18 cellular contexts compared by ENCODE assay signal in genomic region chr1:206048582-206048981, GRCh38. TPM values are rescaled to one million over a fixed set of nuclear protein-coding genes. Genes with fewer than 3 reads are reported as not detected.
DNase-seq lines count a peak whose midpoint lies in the region; ATAC-seq and TF ChIP-seq lines count a peak whose summit lies in the region.
"Had no signal": no experiment of that assay in that cellular context is flagged by ENCODE, and none has a peak within 500 bp of the region (broad histone marks: within the 10 kb centered on the region; RNA-seq: fewer than 3 reads in every experiment).

No MANE protein-coding gene starts in this region.

- intact Hi-C loops in Right ventricle myocardium superior (cut with DNase I): no loop called here
- intact Hi-C loops in Right ventricle myocardium inferior (cut with DNase I): no loop called here

- no peak overlapping the region for H3K4me3 ChIP-seq in upper lobe of left lung
- H3K4me3 ChIP-seq: smooth muscle cell, tibial artery had no signal

- no peak for TF ChIP-seq EP300 in upper lobe of left lung (IDR thresholded peaks at IDR 0.05)

- WGBS in upper lobe of left lung, 2 donors: 19 to 61% methylated on average over 6 of the region's 6 CpGs

- DNase-seq in Right ventricle myocardium superior (no peak), Right ventricle myocardium inferior (ENCODE audit: missing footprints) (no peak), SKM-1 (lab: John Stamatoyannopoulos, UW; ENCODE audit: unreplicated experiment) (peak; percentile 72), left lobe of liver (ENCODE audit: low spot score) (peak; percentile 74), upper lobe of left lung (peak; percentile 13 to 68), GOT3 (lab: John Stamatoyannopoulos, UW) (no peak), DMS 273 treated with DMSO at 0.1 percent for 48 hours (lab: John Stamatoyannopoulos, UW) (no peak)
- DNase-seq: 8988T; activated CD4-positive, alpha-beta T cell treated with anti-CD3 and anti-CD28 coated beads for 4 hours; effector CD8-positive, alpha-beta T cell; foreskin fibroblast; islet precursor cell; NCI-H1092; NCI-H524 had no signal

- peaks cover 0 to 15% (median 7%) of the 10 kb centered on the region in 4 donors for H3K4me1 ChIP-seq in upper lobe of left lung
- H3K4me1 ChIP-seq: tibial artery had no signal

- H3K27me3 ChIP-seq in upper lobe of left lung: no peaks in the 10 kb centered on the region

- no peak overlapping the region for H3K27ac ChIP-seq in upper lobe of left lung
- H3K27ac ChIP-seq: tibial artery had no signal

- no peak for TF ChIP-seq CTCF in upper lobe of left lung (IDR thresholded peaks at IDR 0.05)

- no peaks in the 10 kb centered on the region for H3K9me3 ChIP-seq in upper lobe of left lung
- H3K9me3 ChIP-seq: tibial artery had no signal

- H3K36me3 ChIP-seq in upper lobe of left lung: no peaks in the 10 kb centered on the region
- H3K36me3 ChIP-seq: tibial artery had no signal

- TF ChIP-seq POLR2A in upper lobe of left lung (IDR thresholded peaks at IDR 0.05): no peak

- ATAC-seq in Right ventricle myocardium superior (ENCODE audit: poor library complexity) (peak; percentile 48), Right ventricle myocardium inferior (no peak), left lobe of liver (peak; percentile 80), upper lobe of left lung (ENCODE audit: low FRiP score in 2 of 2) (peak in 1 of 2 donors; percentile 67), GM18870 (IDR thresholded peaks at IDR 0.05; ENCODE audit: unreplicated experiment) (no peak)

RNA-seq across cellular contexts. Expression of gene RHEX, which starts 4.4 kb away (rescaled TPM):
- total RNA-seq in Right ventricle myocardium superior: 0.86 TPM
- total RNA-seq in Right ventricle myocardium inferior: 0.81 TPM
- 0.43 TPM for total RNA-seq in left lobe of liver
- 10 to 100 TPM in 1 of 6 donors, 1 to 10 TPM in 4, not detected in 1; 1.4 to 19.0 (median 6.8) TPM for total RNA-seq in upper lobe of left lung
- total RNA-seq: astrocyte, smooth muscle cell had no signal

RNA-seq across cellular contexts. Expression of gene CTSE, which starts 24.9 kb away (rescaled TPM):
- total RNA-seq in Right ventricle myocardium superior (not detected), Right ventricle myocardium inferior (not detected), left lobe of liver (not detected), upper lobe of left lung (100 to 1,000 TPM in 3 of 6 donors, 10 to 100 TPM in 3; 34.6 to 132 (median 106) TPM)
- total RNA-seq: astrocyte, smooth muscle cell had no signal

RNA-seq across cellular contexts. Expression of gene RAB7B, which starts 45.4 kb away (rescaled TPM):
- 1.2 TPM for total RNA-seq in Right ventricle myocardium superior
- 1.6 TPM for total RNA-seq in Right ventricle myocardium inferior
- 0.73 TPM for total RNA-seq in left lobe of liver
- total RNA-seq in upper lobe of left lung: 10 to 100 TPM in 2 of 6 donors, 1 to 10 TPM in 4; 2.6 to 27.5 (median 9.1) TPM

Comparison
In these comparisons a context has a peak if more than half of its experiments do, and no peak if none do; other contexts are left out.
1. ATAC-seq: peak in Right ventricle myocardium superior (single experiment) and left lobe of liver (single experiment); none in Right ventricle myocardium inferior (single experiment) and GM18870 (single experiment).
2. DNase-seq: peak in SKM-1 (single experiment), left lobe of liver (single experiment) and upper lobe of left lung (2 of 2); none in Right ventricle myocardium superior (single experiment), Right ventricle myocardium inferior (single experiment), GOT3 (single experiment) and DMS 273 treated with DMSO at 0.1 percent for 48 hours (single experiment).
3. RNA of gene CTSE, which starts 24.9 kb away (total RNA-seq): 34.6 to 132 TPM in upper lobe of left lung; not detected in Right ventricle myocardium inferior (single experiment), not detected in left lobe of liver (single experiment) and not detected in Right ventricle myocardium superior (single experiment); every median in the first group is over 10 times any median in the second.